ENCODE assay signal across 8 cellular contexts in the genomic region with DNA sequence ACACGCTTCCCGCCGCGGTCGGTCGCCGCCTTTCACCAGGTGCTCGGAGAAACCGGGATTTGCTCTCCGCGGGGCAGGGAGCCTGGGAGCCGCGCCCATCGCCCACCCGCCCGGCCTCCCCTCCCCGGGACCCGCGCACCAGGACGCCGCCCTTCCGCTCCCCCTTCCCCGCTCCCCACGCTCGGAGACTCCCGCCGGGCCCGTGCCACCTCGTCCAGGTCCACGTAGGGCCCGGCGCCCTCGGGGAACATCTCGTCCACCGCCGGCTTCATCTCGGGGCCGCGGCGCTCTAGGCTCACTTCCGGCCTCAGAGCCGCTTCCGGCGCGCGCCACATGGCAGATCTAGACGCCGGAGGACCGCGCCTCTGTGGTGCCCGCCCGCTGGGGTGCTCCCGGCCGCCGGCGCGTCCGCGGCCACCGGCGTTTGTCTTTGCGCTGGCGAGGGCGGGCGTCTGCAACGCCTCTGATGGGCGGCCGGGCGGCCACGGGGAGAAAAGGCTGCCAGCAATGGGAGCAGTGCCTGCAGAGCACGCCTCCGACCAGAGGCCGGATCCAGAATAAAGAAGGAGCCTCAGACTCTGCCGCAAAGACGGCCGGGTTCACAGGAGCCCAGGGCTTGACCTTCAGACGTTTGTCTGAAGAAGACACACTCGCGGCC. TPM values are rescaled to one million over a fixed set of nuclear protein-coding genes. Genes with fewer than 3 reads are reported as not detected.
DNase-seq lines count a peak whose midpoint lies in the region; ATAC-seq and TF ChIP-seq lines count a peak whose summit lies in the region.

A gene (minus strand): TSS at position 293 of the 658 bp plus-strand sequence. CDS start 21 bp downstream, at position 272.

- in situ Hi-C loops in GM23248 (cut with MboI): no loop called here

- no peaks in the 10 kb centered on the region for H3K9me3 Mint-ChIP-seq in nephron progenitor cell

- peak; percentile 75 for TF ChIP-seq POLR2A in Raji (IDR thresholded peaks at IDR 0.05; ENCODE audit: insufficient read depth, low read depth, low read length)

- H3K36me3 Mint-ChIP-seq in nephron progenitor cell (ENCODE audit: low read depth): peaks cover 12% of the 10 kb centered on the region

- H3K27me3 ChIP-seq in DOHH2 (ENCODE audit: control insufficient read depth, low read length) (0 out of 2 replicates have a peak, but pooled peaks cover 2% of the 10 kb centered on the region), GM23248 (replicated peaks; ENCODE audit: insufficient read depth) (no peaks in the 10 kb centered on the region)

- H3K4me2 ChIP-seq in DOHH2 (ENCODE audit: low read length) (peak within 1 kb of the TSS; percentile 77), GM23248 (ENCODE audit: unreplicated experiment) (peak within 1 kb of the TSS; percentile 86)

- peak within 1 kb of the TSS; percentile 92 for H3K4me3 Mint-ChIP-seq in nephron progenitor cell

- H3K79me2 ChIP-seq in DOHH2 (ENCODE audit: control insufficient read depth, low read length) (peaks cover 29% of the 10 kb centered on the region), GM23248 (ENCODE audit: insufficient read depth) (peaks cover 33% of the 10 kb centered on the region)

- no peaks in the 10 kb centered on the region for H3K9me2 ChIP-seq in DOHH2 (replicated peaks; ENCODE audit: control insufficient read depth, low read length)
- no peaks in the 10 kb centered on the region for H3K9me2 ChIP-seq in GM23248 (ENCODE audit: insufficient read depth)

- H3K9me3 ChIP-seq in DOHH2 (ENCODE audit: control insufficient read depth, insufficient read depth, low read length) (no peaks in the 10 kb centered on the region), GM23248 (ENCODE audit: low read depth) (no peaks in the 10 kb centered on the region)

- H4K20me1 ChIP-seq in DOHH2 (ENCODE audit: control insufficient read depth, insufficient read depth, low read depth, low read length): no peaks in the 10 kb centered on the region
- H4K20me1 ChIP-seq in GM23248 (ENCODE audit: insufficient read depth): no peaks in the 10 kb centered on the region

- H3F3A ChIP-seq in DOHH2 (ENCODE audit: control insufficient read depth, insufficient read depth) (no peaks in the 10 kb centered on the region), GM23248 (ENCODE audit: insufficient read depth) (no peaks in the 10 kb centered on the region)

- H3K4me1 Mint-ChIP-seq in nephron progenitor cell: peaks cover 52% of the 10 kb centered on the region

- DNase-seq in GM23248 (peak; percentile 95), Kasumi-1 (lab: John Stamatoyannopoulos, UW) (peak; percentile 44 to 49), fibroblast of the aortic adventitia (ENCODE audit: low read depth) (peak; percentile 87), nephron progenitor cell (peak; percentile 94)
- peak; percentile 85 for DNase-seq in activated effector memory CD4-positive, alpha-beta T cell treated with Interleukin-2 at 50 U/mL for 16 hours
- peak; percentile 90 for DNase-seq in stimulated activated naive CD8-positive, alpha-beta T cell treated with anti-CD3 and anti-CD28 coated beads, Interleukin-15, Interleukin-2, amounts not matched to agents 100 U/mL and 50 U/mL, for 24 hours

- 0 to 2% methylated on average over 38 to 52 of the region's 79 CpGs for WGBS in GM23248 (ENCODE audit: low coverage in 1 of 2, low lambda C conversion rate in 2 of 2, missing lambda C conversion rate in 2 of 2), 2 experiments

- TF ChIP-seq CTCF in DOHH2 (IDR thresholded peaks at IDR 0.05; ENCODE audit: low read depth, low read length, poor library complexity, severe bottlenecking) (no peak), fibroblast of the aortic adventitia (IDR thresholded peaks at IDR 0.05; ENCODE audit: insufficient read depth, low read length) (no peak), nephron progenitor cell (IDR thresholded peaks at IDR 0.05) (no peak)

- no peak within 1 kb of the TSS for H3K27ac Mint-ChIP-seq in nephron progenitor cell

- no peak within 1 kb of the TSS for H3K27ac ChIP-seq in DOHH2 (ENCODE audit: low read depth, low read length)
- H3K27ac ChIP-seq in GM23248: peak within 1 kb of the TSS; percentile 2

- H3K27me3 Mint-ChIP-seq in nephron progenitor cell (ENCODE audit: low read depth, poor library complexity): peaks cover 28% of the 10 kb centered on the region

- peak; percentile 96 for ATAC-seq in stimulated activated naive CD8-positive, alpha-beta T cell treated with anti-CD3 and anti-CD28 coated beads, Interleukin-15, Interleukin-2, amounts not matched to agents 100 U/mL and 50 U/mL, for 24 hours

- peak within 1 kb of the TSS; percentile 95 for H3K9ac ChIP-seq in GM23248

- peak within 1 kb of the TSS; percentile 94 for H2AFZ ChIP-seq in GM23248

- peak within 1 kb of the TSS; percentile 79 for H3K4me3 ChIP-seq in DOHH2 (ENCODE audit: low read length)
- H3K4me3 ChIP-seq in GM23248: peak within 1 kb of the TSS; percentile 72
- peak within 1 kb of the TSS; percentile 92 for H3K4me3 ChIP-seq in fibroblast of the aortic adventitia (ENCODE audit: low read depth, low read length)

- H3K36me3 ChIP-seq in DOHH2 (ENCODE audit: control insufficient read depth, low read length) (peaks cover 25% of the 10 kb centered on the region), GM23248 (ENCODE audit: low read depth) (no peaks in the 10 kb centered on the region; the same call in 1 of the 2 replicates)

- H3K4me1 ChIP-seq in DOHH2 (ENCODE audit: control insufficient read depth, low read length) (peaks cover 15% of the 10 kb centered on the region), GM23248 (ENCODE audit: insufficient read depth) (peaks cover 12% of the 10 kb centered on the region; the same call in 1 of the 2 replicates)

RNA-seq across cellular contexts. Expression of the gene that starts here (rescaled TPM):
- total RNA-seq in GM23248 (2014; rRNA removed; shearing (Covaris generic)): 114 and 255 TPM in 2 replicates
- 340 and 350 TPM in 2 replicates for polyA plus RNA-seq in GM23248 (2016; fragmentation: Nextera tagmentation; extraction: Ambion mirVana)
- 37.6 and 73.0 TPM in 2 replicates for total RNA-seq in fibroblast of the aortic adventitia (ENCODE audit: low replicate concordance)
